ENCODE assay signal across 13 cellular contexts in genomic region chr14:96126783-96127271, GRCh38.
DNase-seq lines count a peak whose midpoint lies in the region; ATAC-seq and TF ChIP-seq lines count a peak whose summit lies in the region.
"Had no signal": no experiment of that assay in that cellular context is flagged by ENCODE, and none has a peak within 500 bp of the region (broad histone marks: within the 10 kb centered on the region; RNA-seq: fewer than 3 reads in every experiment).

No MANE protein-coding gene starts in this region.

- no peaks in the 10 kb centered on the region for H3K79me2 ChIP-seq in OCI-LY7 (ENCODE audit: insufficient read depth, low read depth, low read length)

- no TSS peak for BruUV-seq in OCI-LY7 (replicated peaks; lab: Mats Ljungman, UMichigan)

- no peaks in the 10 kb centered on the region for H3K27me3 ChIP-seq in CD8-positive, alpha-beta T cell (ENCODE audit: insufficient read depth, low read length)
- H3K27me3 ChIP-seq in sigmoid colon = no peaks in the 10 kb centered on the region
- H3K27me3 ChIP-seq: SJCRH30 had no signal

- H3K4me1 ChIP-seq in CD8-positive, alpha-beta T cell (ENCODE audit: insufficient read depth, low read length) = peaks cover 21% of the 10 kb centered on the region
- H3K4me1 ChIP-seq in sigmoid colon = peaks cover 0 to 4% (median 0%) of the 10 kb centered on the region in 4 donors
- H3K4me1 ChIP-seq in OCI-LY7 (ENCODE audit: insufficient read depth, low read length, poor library complexity, severe bottlenecking) = no peaks in the 10 kb centered on the region
- H3K4me1 ChIP-seq: SJCRH30 had no signal

- peak overlapping the region; percentile 94 for H3K27ac Mint-ChIP-seq in CD8-positive, alpha-beta T cell
- H3K27ac Mint-ChIP-seq in T-cell (peak overlapping the region; percentile 97 to 100), naive B cell (peak overlapping the region; percentile 82 to 98 (median 96))

- no peaks in the 10 kb centered on the region for H3K9me2 ChIP-seq in OCI-LY7 (ENCODE audit: insufficient read depth, low read length)

- CTCF ChIA-PET in CD8-positive, alpha-beta T cell (lab: Charles Lee) = interaction anchor here (2.5 kb wide), 1 partner anchor 148 kb away, joined by 11 read pairs; no protein-coding TSS in a partner anchor
- CTCF ChIA-PET in T-cell (lab: Charles Lee) (no interaction called here), OCI-LY7 (lab: Charles Lee; ENCODE audit: unreplicated experiment) (no interaction called here)

- H4K20me1 ChIP-seq in OCI-LY7 (ENCODE audit: insufficient read depth, low read length) = no peaks in the 10 kb centered on the region

- TF ChIP-seq CTCF in CD8-positive, alpha-beta T cell (IDR thresholded peaks at IDR 0.05) = no peak
- TF ChIP-seq CTCF in sigmoid colon (IDR thresholded peaks at IDR 0.05) (no peak), OCI-LY7 (conservative IDR thresholded peaks at IDR 0.05; ENCODE audit: low read length) (no peak)

- no peak overlapping the region for H3K4me2 ChIP-seq in OCI-LY7 (ENCODE audit: low read length)

- peak overlapping the region; percentile 74 for H3K27ac ChIP-seq in CD8-positive, alpha-beta T cell (ENCODE audit: low read depth, low read length)
- H3K27ac ChIP-seq in sigmoid colon (peak overlapping the region in 1 of 4 donors; percentile 2), OCI-LY7 (ENCODE audit: low read depth, low read length, poor library complexity, severe bottlenecking) (no peak overlapping the region)
- H3K27ac ChIP-seq: GM23248, SJCRH30, WERI-Rb-1 had no signal

- intact Hi-C loops in CD8-positive, alpha-beta T cell (cut with DNase I, micrococcal nuclease) = loop anchor here in 1 of 2 experiments (1.0 kb wide), 1 partner anchor 264 kb away; no protein-coding TSS in a partner anchor
- intact Hi-C loops in sigmoid colon (cut with DNase I) (no loop called here), OCI-LY7 (cut with micrococcal nuclease; ENCODE audit: unreplicated experiment) (no loop called here)

- H3K4me3 Mint-ChIP-seq in CD8-positive, alpha-beta T cell = peak overlapping the region; percentile 76
- H3K4me3 Mint-ChIP-seq in T-cell (peak overlapping the region; percentile 67 to 72 (median 71)), naive B cell (peak overlapping the region; percentile 67 to 90 (median 88))

- H3K36me3 Mint-ChIP-seq in CD8-positive, alpha-beta T cell = no peaks in the 10 kb centered on the region
- no peaks in the 10 kb centered on the region for H3K36me3 Mint-ChIP-seq in T-cell
- no peaks in the 10 kb centered on the region for H3K36me3 Mint-ChIP-seq in naive B cell

- TF ChIP-seq EP300 in sigmoid colon (IDR thresholded peaks at IDR 0.05) = no peak

- WGBS in sigmoid colon, 2 donors = 75 to 78% methylated on average over 5 of the region's 5 CpGs

- POLR2A ChIA-PET in CD8-positive, alpha-beta T cell (lab: Charles Lee) = interaction anchor here (1.0 kb wide), 1 partner anchor 13 kb away, joined by 3 read pairs; no protein-coding TSS in a partner anchor
- POLR2A ChIA-PET in T-cell (lab: Charles Lee) (interaction anchor here in 1 of 2 donors (0.5 kb wide), 1 partner anchor 230 kb away, joined by 3 read pairs; no protein-coding TSS in a partner anchor), OCI-LY7 (lab: Charles Lee) (interaction anchor here (1.0 to 1.2 kb wide), 2 partner anchors 9 to 20 kb away, joined by 3 read pairs; no protein-coding TSS in a partner anchor)

- H2AFZ ChIP-seq in OCI-LY7 (ENCODE audit: low read length) = no peak overlapping the region
- H2AFZ ChIP-seq: GM23248 had no signal

- no peak overlapping the region for H3K4me3 ChIP-seq in CD8-positive, alpha-beta T cell (ENCODE audit: low read depth, low read length)
- H3K4me3 ChIP-seq in sigmoid colon (no peak overlapping the region), OCI-LY7 (ENCODE audit: low read depth, low read length, poor library complexity, severe bottlenecking) (no peak overlapping the region)
- H3K4me3 ChIP-seq: GM23248, SJCRH30 had no signal

- TF ChIP-seq POLR2A in sigmoid colon (IDR thresholded peaks at IDR 0.05) = no peak

- DNase-seq in CD8-positive, alpha-beta T cell = peak in 1 of 7 experiments; percentile 29
- DNase-seq in T-cell = peak in 5 of 34 experiments; percentile 3 to 18 (median 11)
- DNase-seq in naive B cell = no peak
- DNase-seq in sigmoid colon = no peak
- DNase-seq in OCI-LY7 (ENCODE audit: low spot score) = no peak
- DNase-seq in NCI-H1930 (lab: John Stamatoyannopoulos, UW) = no peak
- DNase-seq: cortex of kidney, GM23248, right cardiac atrium, SJCRH30, WERI-Rb-1 had no signal

- H3K27me3 Mint-ChIP-seq in CD8-positive, alpha-beta T cell (ENCODE audit: low read depth) = peaks cover 8% of the 10 kb centered on the region
- no peaks in the 10 kb centered on the region for H3K27me3 Mint-ChIP-seq in T-cell
- H3K27me3 Mint-ChIP-seq in naive B cell = peaks cover under 1 to 11% (median 4%) of the 10 kb centered on the region in 3 donors

- no peaks in the 10 kb centered on the region for H3K9me3 ChIP-seq in CD8-positive, alpha-beta T cell (ENCODE audit: low read length)
- H3K9me3 ChIP-seq in sigmoid colon (no peaks in the 10 kb centered on the region), OCI-LY7 (ENCODE audit: low read length) (no peaks in the 10 kb centered on the region)
- H3K9me3 ChIP-seq: SJCRH30 had no signal

- H3K9me3 Mint-ChIP-seq in CD8-positive, alpha-beta T cell = no peaks in the 10 kb centered on the region
- H3K9me3 Mint-ChIP-seq in T-cell (no peaks in the 10 kb centered on the region), naive B cell (no peaks in the 10 kb centered on the region)

- ATAC-seq in CD8-positive, alpha-beta T cell = peak; percentile 13
- ATAC-seq in GM18511 (IDR thresholded peaks at IDR 0.05; ENCODE audit: unreplicated experiment) = peak; percentile 30
- no peak for ATAC-seq in T-cell (replicated peaks in 1 of 4)
- peak in 1 of 2 donors; percentile 65 for ATAC-seq in naive B cell (ENCODE audit: low read depth in 2 of 2)
- no peak for ATAC-seq in GM19467 (IDR thresholded peaks at IDR 0.05; ENCODE audit: unreplicated experiment)

- no peaks in the 10 kb centered on the region for H3K36me3 ChIP-seq in CD8-positive, alpha-beta T cell (ENCODE audit: insufficient read depth, low read length)
- H3K36me3 ChIP-seq in sigmoid colon = no peaks in the 10 kb centered on the region
- no peaks in the 10 kb centered on the region for H3K36me3 ChIP-seq in OCI-LY7 (ENCODE audit: insufficient read depth, low read length)
- H3K36me3 ChIP-seq: SJCRH30, WERI-Rb-1 had no signal

- H3K4me1 Mint-ChIP-seq in CD8-positive, alpha-beta T cell (ENCODE audit: low read depth) = peaks cover 29% of the 10 kb centered on the region
- H3K4me1 Mint-ChIP-seq in T-cell (peaks cover 19 to 59% (median 50%) of the 10 kb centered on the region in 3 donors), naive B cell (peaks cover 46 to 85% (median 54%) of the 10 kb centered on the region in 3 donors)

Comparison
In these comparisons a context has a peak if more than half of its experiments do, and no peak if none do; other contexts are left out.
1. ATAC-seq: peak in CD8-positive, alpha-beta T cell (single experiment) and GM18511 (single experiment); none in T-cell (0 of 4) and GM19467 (single experiment).
2. Peak in every context shown above with its lines, with median percentiles within 50 percentile points of each other: H3K27ac Mint-ChIP-seq and H3K4me3 Mint-ChIP-seq.